10 cellular contexts compared by ENCODE assay signal in genomic region chr13:24270639-24271131, GRCh38. TPM values are rescaled to one million over a fixed set of nuclear protein-coding genes. Genes with fewer than 3 reads are reported as not detected.
DNase-seq lines count a peak whose midpoint lies in the region; ATAC-seq and TF ChIP-seq lines count a peak whose summit lies in the region.
"Had no signal": no experiment of that assay in that cellular context is flagged by ENCODE, and none has a peak within 500 bp of the region (broad histone marks: within the 10 kb centered on the region; RNA-seq: fewer than 3 reads in every experiment).

No MANE protein-coding gene starts in this region.

- H3K27me3 ChIP-seq in gastrocnemius medialis = no peaks in the 10 kb centered on the region

- intact Hi-C loops in gastrocnemius medialis (cut with DNase I; ENCODE audit: low total_unique reads) = no loop called here

- H3K9me3 ChIP-seq in gastrocnemius medialis = no peaks in the 10 kb centered on the region

- peak in 4 of 5 experiments; percentile 23 to 70 (median 44) for TF ChIP-seq CTCF in gastrocnemius medialis (IDR thresholded peaks at IDR 0.05 in 4 of 5, conservative IDR thresholded peaks at IDR 0.05 in 1 of 5)

- peak overlapping the region; percentile 18 to 41 (median 34) for H3K4me3 ChIP-seq in gastrocnemius medialis

- DNase-seq in activated gamma-delta T cell treated with Interleukin-2 at 50 U/mL for 16 hours (peak; percentile 46), activated gamma-delta T cell (lab: John Stamatoyannopoulos, UW) (no peak), SK-MEL-5 (ENCODE audit: low read depth, low spot score) (peak; percentile 23), anterior cingulate cortex (lab: John Stamatoyannopoulos, UW) (peak in 56 of 58 donors; percentile 17 to 85 (median 69)), hippocampal formation (lab: John Stamatoyannopoulos, UW) (peak; percentile 79 to 82), gastrocnemius medialis (peak in 1 of 2 donors; percentile 48), DMS153 treated with DMSO at 0.1 percent for 48 hours (lab: John Stamatoyannopoulos, UW; ENCODE audit: unreplicated experiment) (no peak)

- peaks cover 5 to 24% of the 10 kb centered on the region in 2 donors for H3K4me1 ChIP-seq in gastrocnemius medialis

- peak; percentile 41 for ATAC-seq in HG03039 (IDR thresholded peaks at IDR 0.05; ENCODE audit: unreplicated experiment)
- peak; percentile 60 to 63 for ATAC-seq in gastrocnemius medialis

- peak overlapping the region; percentile 49 to 78 (median 70) for H3K27ac ChIP-seq in gastrocnemius medialis
- H3K27ac ChIP-seq: C4-2B had no signal

- peak in 1 of 2 donors; percentile 21 for TF ChIP-seq POLR2A in gastrocnemius medialis (IDR thresholded peaks at IDR 0.05)

- no peaks in the 10 kb centered on the region for H3K36me3 ChIP-seq in gastrocnemius medialis

- in situ Hi-C loops in SK-MEL-5 (cut with HindIII; ENCODE audit: low pct_unique_long_range_greater_than_20kb, low sequenced_read_pairs) = no loop called here
- in situ Hi-C loops in gastrocnemius medialis (cut with MboI; ENCODE audit: low sequenced_read_pairs in 4 of 4) = no loop called here

RNA-seq across cellular contexts. Expression of gene C1QTNF9, which starts 38.7 kb away (rescaled TPM):
- not detected in 2 replicates for total RNA-seq in SK-MEL-5 (2014; rRNA removed; shearing (Covaris generic))
- not detected in 2 replicates for polyA plus RNA-seq in SK-MEL-5 (2015; cell fraction: cytosol; rRNA removed)
- polyA plus RNA-seq in SK-MEL-5 (2015; cell fraction: nucleus; rRNA removed) = not detected in 2 replicates
- total RNA-seq in gastrocnemius medialis = 1 to 10 TPM; 1.0 to 2.1 (median 1.5) TPM
- polyA plus RNA-seq: neural cell had no signal

Comparison
In these comparisons a context has a peak if more than half of its experiments do, and no peak if none do; other contexts are left out.
1. DNase-seq: peak in activated gamma-delta T cell treated with Interleukin-2 at 50 U/mL for 16 hours (single experiment), SK-MEL-5 (single experiment), anterior cingulate cortex (56 of 58) and hippocampal formation (2 of 2); none in activated gamma-delta T cell (single experiment) and DMS153 treated with DMSO at 0.1 percent for 48 hours (single experiment).